In genomic region chr6:140909620-140910019, GRCh38 we compare ENCODE assay signal across 24 cellular contexts.
DNase-seq lines count a peak whose midpoint lies in the region; ATAC-seq, FAIRE-seq and TF ChIP-seq lines count a peak whose summit lies in the region.
"Had no signal": no experiment of that assay in that cellular context is flagged by ENCODE, and none has a peak within 500 bp of the region (broad histone marks: within the 10 kb centered on the region; RNA-seq: fewer than 3 reads in every experiment).

No MANE protein-coding gene starts in this region.

- no peak overlapping the region for H3K27ac Mint-ChIP-seq in astrocyte (ENCODE audit: unreplicated experiment)
- H3K27ac Mint-ChIP-seq: CD8-positive, alpha-beta T cell; GM23338 had no signal

- ATAC-seq in HG03442 (IDR thresholded peaks at IDR 0.05; ENCODE audit: unreplicated experiment) (no peak), HG02870 (IDR thresholded peaks at IDR 0.05; ENCODE audit: unreplicated experiment) (no peak), GM18498 (IDR thresholded peaks at IDR 0.05; ENCODE audit: unreplicated experiment) (no peak)
- ATAC-seq: CD8-positive, alpha-beta T cell; GM23338; HCT116 had no signal

- no peaks in the 10 kb centered on the region; the same call in 1 of the 2 replicates for H3K9me2 ChIP-seq in GM23248 (ENCODE audit: insufficient read depth)
- H3K9me2 ChIP-seq: SK-N-SH had no signal

- H2AFZ ChIP-seq in GM23248, result 0 out of 2 replicates have a peak overlapping the region, but pooled peaks have one; percentile 7
- no peak overlapping the region for H2AFZ ChIP-seq in astrocyte (ENCODE audit: low read depth, low read length)
- H2AFZ ChIP-seq: GM23338 had no signal

- DNase-seq in GM23248 (peak; percentile 2), astrocyte (ENCODE audit: low read depth) (peak; percentile 36), fibroblast of peridontal ligament (ENCODE audit: extremely low read depth) (peak; percentile 30), NCI-H146 (lab: John Stamatoyannopoulos, UW) (no peak)
- DNase-seq: ACHN; C1 segment of cervical spinal cord; Calu3; CD8-positive, alpha-beta T cell; DMS153; Karpas-422; MV-4-11; NCI-H1105 treated with DMSO at 0.1 percent for 48 hours; NCI-H187; NCI-H2107; NCI-H2227 treated with DMSO at 0.1 percent for 48 hours; NCI-H510A treated with DMSO at 0.1 percent for 48 hours; NCI-H748 treated with DMSO at 0.1 percent for 48 hours; SIG-M5; SK-N-SH had no signal

- peaks cover 12% of the 10 kb centered on the region for H3K4me1 ChIP-seq in GM23248 (ENCODE audit: insufficient read depth)
- no peaks in the 10 kb centered on the region for H3K4me1 ChIP-seq in astrocyte (ENCODE audit: insufficient read depth, low read length)

- no peaks in the 10 kb centered on the region for H3K79me2 ChIP-seq in GM23248 (ENCODE audit: insufficient read depth)
- H3K79me2 ChIP-seq in astrocyte (ENCODE audit: insufficient read depth, low read length), result no peaks in the 10 kb centered on the region

- in situ Hi-C loops in GM23248 (cut with MboI), result no loop called here

- TF ChIP-seq CTCF in astrocyte (IDR thresholded peaks at IDR 0.05; ENCODE audit: insufficient read depth, low read depth, low read length), result no peak

- no peaks in the 10 kb centered on the region for H3K27me3 Mint-ChIP-seq in astrocyte (ENCODE audit: low read depth, unreplicated experiment)

- H3K4me2 ChIP-seq in GM23248 (ENCODE audit: unreplicated experiment) (no peak overlapping the region), astrocyte (ENCODE audit: low read length) (peak overlapping the region; percentile 18)
- H3K4me2 ChIP-seq: GM23338, SK-N-SH had no signal

- H3K9ac ChIP-seq in GM23248 (no peak overlapping the region), astrocyte (ENCODE audit: low read length) (no peak overlapping the region)
- H3K9ac ChIP-seq: SK-N-SH had no signal

- peaks cover 7% of the 10 kb centered on the region for H3K4me1 Mint-ChIP-seq in astrocyte (ENCODE audit: low read depth, unreplicated experiment)

- peak overlapping the region; percentile 17; the same call in 1 of the 2 replicates for H3K27ac ChIP-seq in GM23248
- H3K27ac ChIP-seq in astrocyte (ENCODE audit: low read depth, low read length), result peak overlapping the region; percentile 4

- H3K27me3 ChIP-seq in GM23248 (replicated peaks; ENCODE audit: insufficient read depth) (no peaks in the 10 kb centered on the region), astrocyte (ENCODE audit: insufficient read depth, low read length) (no peaks in the 10 kb centered on the region)

- H4K20me1 ChIP-seq in GM23248 (ENCODE audit: insufficient read depth), result no peaks in the 10 kb centered on the region
- no peaks in the 10 kb centered on the region for H4K20me1 ChIP-seq in astrocyte (ENCODE audit: insufficient read depth, low read length)

- no peaks in the 10 kb centered on the region for H3K36me3 ChIP-seq in GM23248 (ENCODE audit: low read depth)
- H3K36me3 ChIP-seq in astrocyte (ENCODE audit: insufficient read depth, low read length), result no peaks in the 10 kb centered on the region

- peaks cover 14% of the 10 kb centered on the region for H3F3A ChIP-seq in GM23248 (ENCODE audit: insufficient read depth)

- peaks cover 9% of the 10 kb centered on the region for H3K9me3 Mint-ChIP-seq in astrocyte (ENCODE audit: unreplicated experiment)
- H3K9me3 Mint-ChIP-seq: CD8-positive, alpha-beta T cell had no signal

- H3K4me3 ChIP-seq in GM23248, result no peak overlapping the region
- no peak overlapping the region for H3K4me3 ChIP-seq in astrocyte (ENCODE audit: insufficient read depth, low read depth, low read length)
- H3K4me3 ChIP-seq: GM23338 had no signal

- H3K36me3 Mint-ChIP-seq in astrocyte (ENCODE audit: low read depth, unreplicated experiment), result no peaks in the 10 kb centered on the region
- H3K36me3 Mint-ChIP-seq: CD8-positive, alpha-beta T cell had no signal

- H3K9me3 ChIP-seq in GM23248 (ENCODE audit: low read depth) (peaks cover 3% of the 10 kb centered on the region), astrocyte (ENCODE audit: insufficient read depth, low read depth, low read length) (peaks cover 6% of the 10 kb centered on the region)
- H3K9me3 ChIP-seq: SK-N-SH had no signal

- 57 to 68% methylated on average over 1 of the region's 1 CpG for WGBS in GM23248 (ENCODE audit: low coverage in 1 of 2, low lambda C conversion rate in 2 of 2, missing lambda C conversion rate in 2 of 2), 2 experiments

- FAIRE-seq in astrocyte (lab: Jason Lieb, UNC), result peak; percentile 58

- no peak overlapping the region for H3K4me3 Mint-ChIP-seq in astrocyte (ENCODE audit: unreplicated experiment)
- H3K4me3 Mint-ChIP-seq: CD8-positive, alpha-beta T cell; GM23338 had no signal
